ENCODE assay signal across 20 cellular contexts in genomic region chr14:91885113-91885712, GRCh38. TPM values are rescaled to one million over a fixed set of nuclear protein-coding genes. Genes with fewer than 3 reads are reported as not detected.
A peak's percentile ranks its signal among the peaks of the same experiment; 100 is the strongest.
DNase-seq lines count a peak whose midpoint lies in the region; ATAC-seq and TF ChIP-seq lines count a peak whose summit lies in the region.
"Had no signal": no experiment of that assay in that cellular context is flagged by ENCODE, and none has a peak within 500 bp of the region (broad histone marks: within the 10 kb centered on the region; RNA-seq: fewer than 3 reads in every experiment).

No MANE protein-coding gene starts in this region.

- no peak for TF ChIP-seq POLR2A in testis (IDR thresholded peaks at IDR 0.05)

- TF ChIP-seq CTCF in fibroblast of mammary gland (conservative IDR thresholded peaks at IDR 0.05; ENCODE audit: control insufficient read depth, insufficient read depth, low read depth, low read length) (no peak), testis (IDR thresholded peaks at IDR 0.05) (no peak), A673 (conservative IDR thresholded peaks at IDR 0.05; ENCODE audit: low read depth, low read length) (no peak)

- H2AFZ ChIP-seq in trophoblast cell (ENCODE audit: insufficient read depth, low read length, poor library complexity) = no peak overlapping the region

- no peak overlapping the region for H2BK5ac ChIP-seq in trophoblast cell (ENCODE audit: low read depth, low read length, poor library complexity)

- intact Hi-C loops in testis (cut with DNase I; ENCODE audit: low total_unique reads) (no loop called here), A673 (cut with micrococcal nuclease; ENCODE audit: unreplicated experiment) (no loop called here)

- 70 to 89% methylated on average over 4 of the region's 4 CpGs for WGBS in testis, 2 donors
- no CpG with 5 or more reads among the region's 4 CpGs for WGBS in trophoblast cell (ENCODE audit: extremely low coverage, insufficient coverage, insufficient read length)

- no peak overlapping the region for H4K12ac ChIP-seq in trophoblast cell (ENCODE audit: low read depth, low read length)

- peak overlapping the region in 8 of 10 donors; percentile 13 to 86 (median 50) for H3K27ac Mint-ChIP-seq in naive thymus-derived CD8-positive, alpha-beta T cell
- H3K27ac Mint-ChIP-seq: activated T-cell treated with anti-CD3 and anti-CD28 coated beads, Interleukin-2, amount 50 U/mL, for 72 hours; endodermal cell had no signal

- CTCF ChIA-PET in A673 (lab: Charles Lee) = no interaction called here

- H3K36me3 Mint-ChIP-seq in naive thymus-derived CD8-positive, alpha-beta T cell = no peaks in the 10 kb centered on the region
- H3K36me3 Mint-ChIP-seq: activated naive CD4-positive, alpha-beta T cell treated with anti-CD3 and anti-CD28 coated beads, Interleukin-2, amount 50 U/mL, for 72 hours; immature natural killer cell had no signal

- H4K8ac ChIP-seq in trophoblast cell (ENCODE audit: low read depth, low read length) = no peak overlapping the region

- POLR2A ChIA-PET in naive thymus-derived CD8-positive, alpha-beta T cell (lab: Charles Lee) = interaction anchor here (0.6 to 4.7 kb wide), 2 partner anchors 12 to 49 kb away, joined by 3 to 59 read pairs; no protein-coding TSS in a partner anchor
- POLR2A ChIA-PET in A673 (lab: Charles Lee; ENCODE audit: low non-redundant PET) = no interaction called here

- peaks cover 37% of the 10 kb centered on the region for H3K4me1 ChIP-seq in testis
- no peaks in the 10 kb centered on the region for H3K4me1 ChIP-seq in A673 (ENCODE audit: insufficient read depth, low read length, poor library complexity, severe bottlenecking)
- H3K4me1 ChIP-seq in trophoblast cell (ENCODE audit: control insufficient read depth in 1 of 2, insufficient read depth in 2 of 2, low read length in 2 of 2) = peaks cover 0 to under 1% of the 10 kb centered on the region in 2 experiments
- H3K4me1 ChIP-seq: HAP-1 had no signal

- H2AK5ac ChIP-seq in trophoblast cell (ENCODE audit: low read length) = no peak overlapping the region

- no peak overlapping the region for H3K18ac ChIP-seq in trophoblast cell (ENCODE audit: low read length)

- no peak overlapping the region for H3K4ac ChIP-seq in trophoblast cell (ENCODE audit: low read depth, low read length)

- H3K14ac ChIP-seq in trophoblast cell (ENCODE audit: low read length) = no peak overlapping the region

- peaks cover 24 to 58% (median 47%) of the 10 kb centered on the region in 4 donors for H3K4me1 Mint-ChIP-seq in naive thymus-derived CD8-positive, alpha-beta T cell

- H3K9ac ChIP-seq in trophoblast cell (ENCODE audit: low read length) = no peak overlapping the region
- H3K9ac ChIP-seq: BLaER1 treated with 17β-estradiol and CSF1 and Interleukin-3, amounts not matched to agents 10 nM and 100 nM had no signal

- H3K27ac ChIP-seq in testis = peak overlapping the region; percentile 12 to 83
- H3K27ac ChIP-seq in A673 (ENCODE audit: low read depth, low read length, poor library complexity, severe bottlenecking) = no peak overlapping the region
- no peak overlapping the region for H3K27ac ChIP-seq in trophoblast cell (ENCODE audit: low read depth, low read length)
- H3K27ac ChIP-seq: BLaER1 treated with 17β-estradiol and CSF1 and Interleukin-3, amounts not matched to agents 10 nM and 100 nM; pancreas had no signal

- no peak overlapping the region for H3K23ac ChIP-seq in trophoblast cell (ENCODE audit: low read length)

- peak; percentile 52 for DNase-seq in MG63
- peak; percentile 56 for DNase-seq in fibroblast of mammary gland (ENCODE audit: low read depth)
- DNase-seq in naive thymus-derived CD8-positive, alpha-beta T cell = no peak
- DNase-seq in testis = no peak
- no peak for DNase-seq in A673 (ENCODE audit: low spot score)
- DNase-seq in DMS79 treated with DMSO at 0.1 percent for 48 hours (lab: John Stamatoyannopoulos, UW) = no peak
- DNase-seq in trophoblast cell = no peak
- DNase-seq: ACHN; activated CD8-positive, alpha-beta memory T cell treated with anti-CD3 and anti-CD28 coated beads for 24 hours; activated T-cell treated with anti-CD3 and anti-CD28 coated beads, Interleukin-2, amount 50 U/mL, for 72 hours; head of caudate nucleus; immature natural killer cell; pancreas; stimulated activated naive CD4-positive, alpha-beta T cell treated with Interleukin-2 at 50 U/mL for 16 hours had no signal

- H3K4me3 ChIP-seq in MG63 (no peak overlapping the region), fibroblast of mammary gland (ENCODE audit: control insufficient read depth, low read depth, low read length) (no peak overlapping the region), testis (no peak overlapping the region), A673 (ENCODE audit: low read depth, low read length, poor library complexity, severe bottlenecking) (no peak overlapping the region), trophoblast cell (ENCODE audit: low read depth, low read length) (no peak overlapping the region)
- H3K4me3 ChIP-seq: BLaER1 treated with 17β-estradiol and CSF1 and Interleukin-3, amounts not matched to agents 10 nM and 100 nM; body of pancreas; HAP-1; pancreas had no signal

- no peak for ATAC-seq in naive thymus-derived CD8-positive, alpha-beta T cell
- no peak for ATAC-seq in GM18502 (IDR thresholded peaks at IDR 0.05; ENCODE audit: poor library complexity, unreplicated experiment)
- ATAC-seq: activated naive CD4-positive, alpha-beta T cell treated with anti-CD3 and anti-CD28 coated beads, Interleukin-2, amount 50 U/mL, for 72 hours; activated T-cell treated with anti-CD3 and anti-CD28 coated beads, Interleukin-2, amount 50 U/mL, for 72 hours; body of pancreas; pancreas had no signal

- H3K79me1 ChIP-seq in trophoblast cell (ENCODE audit: low read length) = no peaks in the 10 kb centered on the region

- H3K27me3 Mint-ChIP-seq in naive thymus-derived CD8-positive, alpha-beta T cell = no peaks in the 10 kb centered on the region

- H2BK12ac ChIP-seq in trophoblast cell (ENCODE audit: low read length) = no peak overlapping the region

- peaks cover 0 to 3% (median 0%) of the 10 kb centered on the region in 9 donors for H3K9me3 Mint-ChIP-seq in naive thymus-derived CD8-positive, alpha-beta T cell
- H3K9me3 Mint-ChIP-seq: activated naive CD4-positive, alpha-beta T cell treated with anti-CD3 and anti-CD28 coated beads, Interleukin-2, amount 50 U/mL, for 72 hours; activated T-cell treated with anti-CD3 and anti-CD28 coated beads, Interleukin-2, amount 50 U/mL, for 72 hours; endodermal cell; immature natural killer cell had no signal

- H3K27me3 ChIP-seq in MG63 = no peaks in the 10 kb centered on the region
- no peaks in the 10 kb centered on the region for H3K27me3 ChIP-seq in testis
- no peaks in the 10 kb centered on the region for H3K27me3 ChIP-seq in A673 (replicated peaks; ENCODE audit: insufficient read depth, low read depth, low read length, poor library complexity)
- no peaks in the 10 kb centered on the region for H3K27me3 ChIP-seq in trophoblast cell (ENCODE audit: insufficient read depth, low read length)
- H3K27me3 ChIP-seq: BLaER1 treated with 17β-estradiol and CSF1 and Interleukin-3, amounts not matched to agents 10 nM and 100 nM; body of pancreas; pancreas had no signal

- H3K36me3 ChIP-seq in MG63 = no peaks in the 10 kb centered on the region
- H3K36me3 ChIP-seq in testis (ENCODE audit: low read depth, missing control alignments) = no peaks in the 10 kb centered on the region
- no peaks in the 10 kb centered on the region for H3K36me3 ChIP-seq in A673 (ENCODE audit: insufficient read depth, low read length, poor library complexity, severe bottlenecking)
- H3K36me3 ChIP-seq in trophoblast cell (ENCODE audit: control insufficient read depth in 1 of 2, insufficient read depth in 2 of 2, low read length in 2 of 2) = no peaks in the 10 kb centered on the region
- H3K36me3 ChIP-seq: BLaER1 treated with 17β-estradiol and CSF1 and Interleukin-3, amounts not matched to agents 10 nM and 100 nM; HAP-1; pancreas had no signal

- no TSS peak for BruUV-seq in A673 (replicated peaks; lab: Mats Ljungman, UMichigan)

- no peak overlapping the region for H3K4me2 ChIP-seq in trophoblast cell (ENCODE audit: low read length)
- H3K4me2 ChIP-seq: BLaER1 treated with 17β-estradiol and CSF1 and Interleukin-3, amounts not matched to agents 10 nM and 100 nM had no signal

- no peak overlapping the region for H4K91ac ChIP-seq in trophoblast cell (ENCODE audit: low read depth, low read length)

- no peaks in the 10 kb centered on the region for H3K79me2 ChIP-seq in trophoblast cell (ENCODE audit: control insufficient read depth, insufficient read depth, low read length, poor library complexity)

- H3K9me3 ChIP-seq in MG63 (no peaks in the 10 kb centered on the region), testis (no peaks in the 10 kb centered on the region), A673 (ENCODE audit: low read depth, low read length, poor library complexity, severe bottlenecking) (no peaks in the 10 kb centered on the region), trophoblast cell (ENCODE audit: insufficient read depth, low read depth, low read length) (peaks cover 4% of the 10 kb centered on the region)
- H3K9me3 ChIP-seq: BLaER1 treated with 17β-estradiol and CSF1 and Interleukin-3, amounts not matched to agents 10 nM and 100 nM; body of pancreas; HAP-1; pancreas had no signal

- H2BK120ac ChIP-seq in trophoblast cell (ENCODE audit: insufficient read depth, low read length, poor library complexity) = no peak overlapping the region

- H3K4me3 Mint-ChIP-seq in naive thymus-derived CD8-positive, alpha-beta T cell = peak overlapping the region in 1 of 10 donors; percentile 14
- H3K4me3 Mint-ChIP-seq: activated T-cell treated with anti-CD3 and anti-CD28 coated beads, Interleukin-2, amount 50 U/mL, for 72 hours; endodermal cell; immature natural killer cell had no signal

RNA-seq across cellular contexts. Expression of gene TC2N, which starts 17.9 kb away (rescaled TPM):
- 0.53 TPM in 1 of 2 replicates, not detected in the other for total RNA-seq in MG63 (2014; rRNA removed; shearing (Covaris generic); ENCODE audit: low replicate concordance)
- total RNA-seq in naive thymus-derived CD8-positive, alpha-beta T cell = 100 to 1,000 TPM; 298 to 309 TPM
- 100 to 1,000 TPM; 125 to 167 (median 160) TPM for polyA plus RNA-seq in naive thymus-derived CD8-positive, alpha-beta T cell
- total RNA-seq in testis = 10 to 100 TPM; 19.6 to 24.3 TPM
- polyA plus RNA-seq in testis (ENCODE audit: insufficient read depth, low read depth, low replicate concordance) = 17.2 TPM
- total RNA-seq in A673 (2021) = 0.45 and 0.59 TPM in 2 replicates
- polyA plus RNA-seq in trophoblast cell (2013) = 12.1 and 12.5 TPM in 2 replicates

Comparison
In these comparisons a context has a peak if more than half of its experiments do, and no peak if none do; other contexts are left out.
1. DNase-seq: peak in MG63 (single experiment) and fibroblast of mammary gland (single experiment); none in naive thymus-derived CD8-positive, alpha-beta T cell (0 of 10), testis (single experiment), A673 (single experiment), DMS79 treated with DMSO at 0.1 percent for 48 hours (single experiment) and trophoblast cell (0 of 2).
2. H3K27ac ChIP-seq: peak in testis (2 of 2); none in A673 (single experiment) and trophoblast cell (single experiment).
3. RNA of gene TC2N, which starts 17.9 kb away (total RNA-seq): 298 to 309 TPM in naive thymus-derived CD8-positive, alpha-beta T cell and 19.6 to 24.3 TPM in testis; 0.53 TPM in MG63 and 0.45 to 0.59 TPM in A673; every median in the first group is over 10 times any median in the second.